ENCODE assay signal across 8 cellular contexts in the genomic region with DNA sequence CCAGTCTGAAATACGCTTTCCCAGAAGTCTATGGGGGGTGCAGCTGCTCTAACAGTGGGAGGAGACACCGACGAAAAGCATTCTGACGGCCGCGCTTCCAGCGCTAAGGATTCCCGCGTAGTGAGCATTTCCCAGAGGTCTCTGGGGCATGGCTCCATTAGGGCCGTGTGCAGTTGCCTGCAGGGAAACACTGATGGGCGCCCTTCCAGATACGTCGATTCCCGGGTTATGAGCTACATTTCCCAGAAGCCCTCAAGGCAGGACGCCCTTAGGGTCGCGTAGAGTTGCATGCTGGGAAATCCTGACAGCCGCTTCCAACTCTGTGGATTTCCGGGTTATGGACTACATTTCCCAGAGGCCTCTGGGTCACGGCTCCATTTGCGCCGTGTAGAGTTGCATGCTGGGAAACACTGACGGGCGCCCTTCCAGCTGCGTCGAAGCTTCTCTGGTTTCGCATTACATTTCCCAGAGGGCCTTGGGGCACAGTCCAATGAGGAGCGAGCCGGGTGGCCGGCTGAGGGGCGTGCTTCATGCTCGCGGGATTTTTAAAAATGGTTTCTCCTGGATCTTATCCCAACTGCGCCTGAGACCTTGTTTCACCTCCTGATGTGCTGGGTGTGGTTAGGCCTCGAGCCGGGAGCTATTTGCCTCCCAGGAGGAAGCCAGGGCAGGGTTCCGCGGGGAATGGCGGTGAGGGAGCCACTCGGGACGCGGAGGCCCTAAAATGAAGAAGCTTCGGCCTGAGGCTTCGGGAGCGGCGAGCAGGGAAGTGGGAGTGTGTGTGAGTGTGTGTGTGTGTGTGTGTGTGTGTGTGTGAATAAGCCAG. TPM values are rescaled to one million over a fixed set of nuclear protein-coding genes. Genes with fewer than 3 reads are reported as not detected.
A peak's percentile ranks its signal among the peaks of the same experiment; 100 is the strongest.
DNase-seq lines count a peak whose midpoint lies in the region; ATAC-seq and TF ChIP-seq lines count a peak whose summit lies in the region.

No MANE protein-coding gene starts in this region.

- peak overlapping the region; percentile 98 for H3K4me3 Mint-ChIP-seq in activated naive CD8-positive, alpha-beta T cell treated with anti-CD3 and anti-CD28 coated beads for 36 hours
- H3K4me3 Mint-ChIP-seq in osteocyte (ENCODE audit: unreplicated experiment) = peak overlapping the region; percentile 97

- no peak for TF ChIP-seq CTCF in osteocyte (IDR thresholded peaks at IDR 0.05)

- peaks cover 22% of the 10 kb centered on the region for H3K9me3 Mint-ChIP-seq in activated naive CD8-positive, alpha-beta T cell treated with anti-CD3 and anti-CD28 coated beads for 36 hours
- peaks cover 23% of the 10 kb centered on the region for H3K9me3 Mint-ChIP-seq in osteocyte (ENCODE audit: unreplicated experiment)

- intact Hi-C loops in Right ventricle myocardium inferior (cut with DNase I) = loop anchor here (5.0 kb wide), 2 partner anchors 88 to 323 kb away; a partner anchor contains a TSS

- H3K4me3 ChIP-seq in thymus (ENCODE audit: low read length) = peak overlapping the region; percentile 64

- H3K36me3 ChIP-seq in thymus (ENCODE audit: control insufficient read depth, insufficient read depth) = no peaks in the 10 kb centered on the region

- DNase-seq in ELF-1 (ENCODE audit: low read depth, low spot score) = peak; percentile 99
- peak; percentile 79 for DNase-seq in GOT3 (lab: John Stamatoyannopoulos, UW)
- DNase-seq in M059J (ENCODE audit: low read depth) = peak; percentile 98
- DNase-seq in SKM-1 (lab: John Stamatoyannopoulos, UW; ENCODE audit: unreplicated experiment) = peak; percentile 59
- peak; percentile 87 for DNase-seq in activated naive CD8-positive, alpha-beta T cell treated with anti-CD3 and anti-CD28 coated beads for 36 hours
- peak; percentile 96 for DNase-seq in Right ventricle myocardium inferior (ENCODE audit: missing footprints)
- peak; percentile 98 for DNase-seq in osteocyte (ENCODE audit: extremely low spot score, unreplicated experiment)

- peak overlapping the region; percentile 94 for H3K27ac Mint-ChIP-seq in activated naive CD8-positive, alpha-beta T cell treated with anti-CD3 and anti-CD28 coated beads for 36 hours
- peak overlapping the region; percentile 87 for H3K27ac Mint-ChIP-seq in osteocyte (ENCODE audit: unreplicated experiment)

- 2% methylated on average over 46 of the region's 46 CpGs for WGBS in thymus

- no peaks in the 10 kb centered on the region for H3K27me3 ChIP-seq in thymus (ENCODE audit: control insufficient read depth, insufficient read depth)

- H3K36me3 Mint-ChIP-seq in activated naive CD8-positive, alpha-beta T cell treated with anti-CD3 and anti-CD28 coated beads for 36 hours = peaks cover 49% of the 10 kb centered on the region
- peaks cover 10% of the 10 kb centered on the region for H3K36me3 Mint-ChIP-seq in osteocyte (ENCODE audit: unreplicated experiment)

- H3K4me1 Mint-ChIP-seq in activated naive CD8-positive, alpha-beta T cell treated with anti-CD3 and anti-CD28 coated beads for 36 hours = peaks cover 10% of the 10 kb centered on the region
- H3K4me1 Mint-ChIP-seq in osteocyte (ENCODE audit: unreplicated experiment) = peaks cover 17% of the 10 kb centered on the region

- no peaks in the 10 kb centered on the region for H3K9me3 ChIP-seq in thymus (ENCODE audit: control insufficient read depth)

- no peaks in the 10 kb centered on the region for H3K27me3 Mint-ChIP-seq in activated naive CD8-positive, alpha-beta T cell treated with anti-CD3 and anti-CD28 coated beads for 36 hours
- H3K27me3 Mint-ChIP-seq in osteocyte (ENCODE audit: unreplicated experiment) = no peaks in the 10 kb centered on the region

- ATAC-seq in Right ventricle myocardium inferior = peak; percentile 100

- H3K4me1 ChIP-seq in thymus (ENCODE audit: control insufficient read depth, insufficient read depth, low read length) = peaks cover 8% of the 10 kb centered on the region

- peak overlapping the region; percentile 85 for H3K27ac ChIP-seq in thymus (ENCODE audit: low read depth)

RNA-seq across cellular contexts. Expression of a gene that starts 17.2 kb away (rescaled TPM):
- 5.3 and 12.3 TPM in 2 replicates for total RNA-seq in M059J (2014; rRNA removed; shearing (Covaris generic))
- 10 to 100 TPM; 18.1 to 21.3 TPM for total RNA-seq in activated naive CD8-positive, alpha-beta T cell treated with anti-CD3 and anti-CD28 coated beads for 36 hours
- total RNA-seq in Right ventricle myocardium inferior = 9.3 TPM
- total RNA-seq in osteocyte = 7.4 and 8.0 TPM in 2 replicates
- polyA plus RNA-seq in thymus = 26.9 TPM

RNA-seq across cellular contexts. Expression of a gene that starts 53.2 kb away (rescaled TPM):
- 3.7 and 4.2 TPM in 2 replicates for total RNA-seq in M059J (2014; rRNA removed; shearing (Covaris generic))
- 1 to 10 TPM; 8.3 to 8.6 TPM for total RNA-seq in activated naive CD8-positive, alpha-beta T cell treated with anti-CD3 and anti-CD28 coated beads for 36 hours
- 1.1 TPM for total RNA-seq in Right ventricle myocardium inferior
- 4.4 and 4.5 TPM in 2 replicates for total RNA-seq in osteocyte
- 2.5 TPM for polyA plus RNA-seq in thymus

Comparison
In these comparisons a context has a peak if more than half of its experiments do, and no peak if none do; other contexts are left out.
1. Peak in every context shown above with its lines: DNase-seq, ATAC-seq, H3K4me3 ChIP-seq and H3K27ac ChIP-seq.